ENCODE assay signal across 1 cellular context in the genomic region with DNA sequence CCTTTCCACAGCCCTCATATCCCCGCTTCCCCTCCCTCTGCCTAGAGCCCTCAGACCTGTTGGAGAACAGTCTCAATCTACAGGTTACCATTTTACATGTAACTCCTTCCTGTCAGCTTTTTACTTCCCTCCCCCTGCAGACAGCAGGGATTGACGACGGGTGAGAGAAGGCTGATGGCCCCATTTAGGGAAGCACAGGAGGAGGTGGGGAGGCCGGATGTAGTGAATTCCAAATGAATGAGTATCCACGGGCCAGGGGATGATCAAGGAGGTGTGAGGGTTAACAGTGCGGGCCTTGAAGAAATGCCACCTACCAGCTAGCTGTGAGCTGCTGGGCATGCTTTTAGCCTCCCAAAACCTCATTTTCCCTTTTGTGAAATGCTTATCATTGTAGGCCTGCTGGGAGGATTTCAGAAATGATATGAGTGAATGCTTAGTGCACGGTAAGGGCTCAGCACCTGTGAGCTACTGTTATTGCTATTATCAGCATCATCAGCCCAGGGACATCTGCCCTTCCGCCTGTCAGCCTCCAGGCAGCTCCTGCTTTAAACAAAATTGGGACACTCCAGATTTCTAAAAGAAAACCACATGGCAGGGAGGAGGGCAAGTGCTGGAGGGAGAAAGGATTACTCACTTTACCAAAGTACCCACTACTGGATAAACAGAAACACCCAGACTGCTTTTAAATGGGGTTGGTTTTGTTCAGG.
TF ChIP-seq lines count a peak whose summit lies in the region.

No MANE protein-coding gene starts in this region.

TF ChIP-seq in Ishikawa, 13 proteins besides CTCF, POLR2A, EP300 and RAD21 (continued from another document):
- TF ChIP-seq, protein P1, sequence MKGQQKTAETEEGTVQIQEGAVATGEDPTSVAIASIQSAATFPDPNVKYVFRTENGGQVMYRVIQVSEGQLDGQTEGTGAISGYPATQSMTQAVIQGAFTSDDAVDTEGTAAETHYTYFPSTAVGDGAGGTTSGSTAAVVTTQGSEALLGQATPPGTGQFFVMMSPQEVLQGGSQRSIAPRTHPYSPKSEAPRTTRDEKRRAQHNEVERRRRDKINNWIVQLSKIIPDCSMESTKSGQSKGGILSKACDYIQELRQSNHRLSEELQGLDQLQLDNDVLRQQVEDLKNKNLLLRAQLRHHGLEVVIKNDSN (IDR thresholded peaks at IDR 0.05), result no peak
- TF ChIP-seq CREB1 (IDR thresholded peaks at IDR 0.05; ENCODE audit: low read depth) (no peak), TEAD4 (IDR thresholded peaks at IDR 0.05) (0 out of 2 replicates have a peak, but pooled peaks have one; percentile 21), ZBTB7A (IDR thresholded peaks at IDR 0.05; ENCODE audit: low read depth) (no peak), TAF1 (IDR thresholded peaks at IDR 0.05; ENCODE audit: low read depth) (no peak), FOXM1 (IDR thresholded peaks at IDR 0.05; ENCODE audit: borderline replicate concordance, low read depth) (no peak), TCF12 (IDR thresholded peaks at IDR 0.05; ENCODE audit: low read depth) (no peak), YY1 (IDR thresholded peaks at IDR 0.05; ENCODE audit: low read depth) (no peak)
- TF ChIP-seq, protein P2, sequence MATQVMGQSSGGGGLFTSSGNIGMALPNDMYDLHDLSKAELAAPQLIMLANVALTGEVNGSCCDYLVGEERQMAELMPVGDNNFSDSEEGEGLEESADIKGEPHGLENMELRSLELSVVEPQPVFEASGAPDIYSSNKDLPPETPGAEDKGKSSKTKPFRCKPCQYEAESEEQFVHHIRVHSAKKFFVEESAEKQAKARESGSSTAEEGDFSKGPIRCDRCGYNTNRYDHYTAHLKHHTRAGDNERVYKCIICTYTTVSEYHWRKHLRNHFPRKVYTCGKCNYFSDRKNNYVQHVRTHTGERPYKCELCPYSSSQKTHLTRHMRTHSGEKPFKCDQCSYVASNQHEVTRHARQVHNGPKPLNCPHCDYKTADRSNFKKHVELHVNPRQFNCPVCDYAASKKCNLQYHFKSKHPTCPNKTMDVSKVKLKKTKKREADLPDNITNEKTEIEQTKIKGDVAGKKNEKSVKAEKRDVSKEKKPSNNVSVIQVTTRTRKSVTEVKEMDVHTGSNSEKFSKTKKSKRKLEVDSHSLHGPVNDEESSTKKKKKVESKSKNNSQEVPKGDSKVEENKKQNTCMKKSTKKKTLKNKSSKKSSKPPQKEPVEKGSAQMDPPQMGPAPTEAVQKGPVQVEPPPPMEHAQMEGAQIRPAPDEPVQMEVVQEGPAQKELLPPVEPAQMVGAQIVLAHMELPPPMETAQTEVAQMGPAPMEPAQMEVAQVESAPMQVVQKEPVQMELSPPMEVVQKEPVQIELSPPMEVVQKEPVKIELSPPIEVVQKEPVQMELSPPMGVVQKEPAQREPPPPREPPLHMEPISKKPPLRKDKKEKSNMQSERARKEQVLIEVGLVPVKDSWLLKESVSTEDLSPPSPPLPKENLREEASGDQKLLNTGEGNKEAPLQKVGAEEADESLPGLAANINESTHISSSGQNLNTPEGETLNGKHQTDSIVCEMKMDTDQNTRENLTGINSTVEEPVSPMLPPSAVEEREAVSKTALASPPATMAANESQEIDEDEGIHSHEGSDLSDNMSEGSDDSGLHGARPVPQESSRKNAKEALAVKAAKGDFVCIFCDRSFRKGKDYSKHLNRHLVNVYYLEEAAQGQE (IDR thresholded peaks at IDR 0.05; ENCODE audit: low read depth), result no peak
